Comparison of ENCODE assay signal across 30 cellular contexts in genomic region chr12:100193085-100193484, GRCh38.
"Had no signal": no experiment of that assay in that cellular context is flagged by ENCODE, and none has a peak within 500 bp of the region (broad histone marks: within the 10 kb centered on the region; RNA-seq: fewer than 3 reads in every experiment).

No MANE protein-coding gene starts in this region.

- H3K27me3 Mint-ChIP-seq: activated B cell treated with CpG ODN at 0.5 μM for 24 hours; activated CD4-positive, alpha-beta memory T cell treated with anti-CD3 and anti-CD28 coated beads, Interleukin-2, amount 10 ng/mL, durations not matched to agents 7 days and 5 days; activated naive CD4-positive, alpha-beta T cell treated with anti-CD3 and anti-CD28 coated beads, Interleukin-2, amount 10 ng/mL, durations not matched to agents 7 days and 5 days; activated naive CD8-positive, alpha-beta T cell treated with anti-CD3 and anti-CD28 coated beads, Interleukin-2, amount 10 ng/mL, durations not matched to agents 7 days and 5 days; activated T-cell treated with anti-CD3 and anti-CD28 coated beads, Interleukin-2, amount 50 U/mL, for 24 hours; effector memory CD8-positive, alpha-beta T cell; T-cell had no signal

- ATAC-seq: activated CD4-positive, CD25-positive, alpha-beta regulatory T cell treated with anti-CD3 and anti-CD28 coated beads, Interleukin-2, amount 50 U/mL, for 24 hours; activated naive CD4-positive, alpha-beta T cell treated with anti-CD3 and anti-CD28 coated beads, Interleukin-2, amount 50 U/mL, for 72 hours; activated T-cell treated with anti-CD3 and anti-CD28 coated beads, Interleukin-2, amount 50 U/mL, for 72 hours; effector memory CD8-positive, alpha-beta T cell; foreskin keratinocyte; gastrocnemius medialis; T-cell had no signal

- DNase-seq: activated B cell treated with CpG ODN at 0.5 μM for 24 hours; activated CD4-positive, alpha-beta memory T cell treated with anti-CD3 and anti-CD28 coated beads, Interleukin-2, amount 10 ng/mL, durations not matched to agents 7 days and 5 days; activated CD4-positive, alpha-beta T cell treated with anti-CD3 and anti-CD28 coated beads for 48 hours; activated CD4-positive, alpha-beta T cell treated with anti-CD3 and anti-CD28 coated beads, Interleukin-2, amount 50 U/mL, for 4 hours; activated CD8-positive, alpha-beta memory T cell treated with anti-CD3 and anti-CD28 coated beads, Interleukin-2, amount 50 U/mL, for 48 hours; activated gamma-delta T cell; activated naive CD4-positive, alpha-beta T cell; activated naive CD4-positive, alpha-beta T cell treated with anti-CD3 and anti-CD28 coated beads, Interleukin-2, amount 10 ng/mL, durations not matched to agents 7 days and 5 days; activated naive CD8-positive, alpha-beta T cell treated with anti-CD3 and anti-CD28 coated beads, Interleukin-2, amount 10 ng/mL, durations not matched to agents 7 days and 5 days; activated T-cell treated with anti-CD3 and anti-CD28 coated beads for 4 hours; activated T-cell treated with anti-CD3 and anti-CD28 coated beads, Interleukin-2, amount 50 U/mL, for 24 hours; activated T-cell treated with anti-CD3 and anti-CD28 coated beads, Interleukin-2, amount 50 U/mL, for 72 hours; brain microvascular endothelial cell; caudate nucleus; cortex of kidney; dermis blood vessel endothelial cell; effector CD4-positive, alpha-beta T cell; effector memory CD8-positive, alpha-beta T cell; erythroblast; foreskin keratinocyte; gastrocnemius medialis; glutamatergic neuron; SW 1271; T-cell; T-helper 9 cell; WERI-Rb-1 had no signal

- H3K27ac Mint-ChIP-seq: activated B cell treated with CpG ODN at 0.5 μM for 24 hours; activated CD4-positive, alpha-beta memory T cell treated with anti-CD3 and anti-CD28 coated beads, Interleukin-2, amount 10 ng/mL, durations not matched to agents 7 days and 5 days; activated naive CD4-positive, alpha-beta T cell treated with anti-CD3 and anti-CD28 coated beads, Interleukin-2, amount 10 ng/mL, durations not matched to agents 7 days and 5 days; activated naive CD8-positive, alpha-beta T cell treated with anti-CD3 and anti-CD28 coated beads, Interleukin-2, amount 10 ng/mL, durations not matched to agents 7 days and 5 days; activated T-cell treated with anti-CD3 and anti-CD28 coated beads, Interleukin-2, amount 50 U/mL, for 24 hours; activated T-cell treated with anti-CD3 and anti-CD28 coated beads, Interleukin-2, amount 50 U/mL, for 72 hours; T-cell; T-helper 1 cell treated with Interleukin-12 subunit alpha and Interleukin-12 subunit beta and Interleukin-4 antibody, amounts not matched to agents 30 μg/mL and 1 μg/mL, for 36 hours had no signal

- H3K4me3 ChIP-seq: esophagus muscularis mucosa, gastrocnemius medialis had no signal

- H3K9me3 ChIP-seq: esophagus muscularis mucosa, gastrocnemius medialis had no signal

- H3K27ac ChIP-seq: brain microvascular endothelial cell, esophagus muscularis mucosa, foreskin keratinocyte, gastrocnemius medialis, WERI-Rb-1 had no signal

- H3K4me3 Mint-ChIP-seq: activated B cell treated with CpG ODN at 0.5 μM for 24 hours; activated CD4-positive, alpha-beta memory T cell treated with anti-CD3 and anti-CD28 coated beads, Interleukin-2, amount 10 ng/mL, durations not matched to agents 7 days and 5 days; activated naive CD4-positive, alpha-beta T cell treated with anti-CD3 and anti-CD28 coated beads, Interleukin-2, amount 10 ng/mL, durations not matched to agents 7 days and 5 days; activated naive CD8-positive, alpha-beta T cell treated with anti-CD3 and anti-CD28 coated beads, Interleukin-2, amount 10 ng/mL, durations not matched to agents 7 days and 5 days; activated T-cell treated with anti-CD3 and anti-CD28 coated beads, Interleukin-2, amount 50 U/mL, for 24 hours; activated T-cell treated with anti-CD3 and anti-CD28 coated beads, Interleukin-2, amount 50 U/mL, for 72 hours; effector memory CD8-positive, alpha-beta T cell; T-cell; T-helper 1 cell treated with Interleukin-12 subunit alpha and Interleukin-12 subunit beta and Interleukin-4 antibody, amounts not matched to agents 30 μg/mL and 1 μg/mL, for 36 hours had no signal

- H3K4me1 ChIP-seq: esophagus muscularis mucosa, gastrocnemius medialis had no signal

- H3K9me3 Mint-ChIP-seq: activated B cell treated with CpG ODN at 0.5 μM for 24 hours; activated CD4-positive, alpha-beta memory T cell treated with anti-CD3 and anti-CD28 coated beads, Interleukin-2, amount 10 ng/mL, durations not matched to agents 7 days and 5 days; activated naive CD4-positive, alpha-beta T cell treated with anti-CD3 and anti-CD28 coated beads, Interleukin-2, amount 10 ng/mL, durations not matched to agents 7 days and 5 days; activated naive CD4-positive, alpha-beta T cell treated with anti-CD3 and anti-CD28 coated beads, Interleukin-2, amount 50 U/mL, for 72 hours; activated naive CD8-positive, alpha-beta T cell treated with anti-CD3 and anti-CD28 coated beads, Interleukin-2, amount 10 ng/mL, durations not matched to agents 7 days and 5 days; activated T-cell treated with anti-CD3 and anti-CD28 coated beads, Interleukin-2, amount 50 U/mL, for 24 hours; activated T-cell treated with anti-CD3 and anti-CD28 coated beads, Interleukin-2, amount 50 U/mL, for 72 hours; T-cell; T-helper 1 cell treated with Interleukin-12 subunit alpha and Interleukin-12 subunit beta and Interleukin-4 antibody, amounts not matched to agents 30 μg/mL and 1 μg/mL, for 36 hours had no signal

- H3K4me1 Mint-ChIP-seq: activated B cell treated with CpG ODN at 0.5 μM for 24 hours had no signal

- H3K27me3 ChIP-seq: brain microvascular endothelial cell, esophagus muscularis mucosa, foreskin keratinocyte, gastrocnemius medialis had no signal

- H3K36me3 ChIP-seq: brain microvascular endothelial cell, gastrocnemius medialis had no signal
